1 cellular context compared by ENCODE assay signal in genomic region chr19:9945319-9945966, GRCh38.
TF ChIP-seq lines count a peak whose summit lies in the region.

No MANE protein-coding gene starts in this region.

TF ChIP-seq in K562, 482 proteins besides CTCF, POLR2A, EP300 and RAD21 (continued from another document):
- TF ChIP-seq SMARCE1 (IDR thresholded peaks at IDR 0.05) (0 out of 2 replicates have a peak, but pooled peaks have one; percentile 40), TAL1 (IDR thresholded peaks at IDR 0.05) (no peak), ILF3 (IDR thresholded peaks at IDR 0.05; ENCODE audit: borderline replicate concordance) (no peak), ZNF696 (CRISPR knock-in tag; conservative IDR thresholded peaks at IDR 0.05) (no peak), CBX2 (IDR thresholded peaks at IDR 0.05; ENCODE audit: insufficient read depth, low read length, poor library complexity, severe bottlenecking) (no peak), ZEB2 (IDR thresholded peaks at IDR 0.05) (no peak), MXD1 (CRISPR knock-in tag; IDR thresholded peaks at IDR 0.05; ENCODE audit: borderline replicate concordance, poor library complexity, severe bottlenecking) (no peak), CHD2 (IDR thresholded peaks at IDR 0.05; ENCODE audit: low read depth, low read length) (no peak), MAZ (CRISPR knock-in tag; conservative IDR thresholded peaks at IDR 0.05 in 1 of 2, IDR thresholded peaks at IDR 0.05 in 1 of 2) (peak in 1 of 2 experiments; percentile 35; a peak in 1 of 4 replicates), ZBTB43 (CRISPR knock-in tag; IDR thresholded peaks at IDR 0.05) (no peak), MCM3 (IDR thresholded peaks at IDR 0.05) (no peak), ZNF639 (CRISPR knock-in tag; conservative IDR thresholded peaks at IDR 0.05 in 1 of 2, IDR thresholded peaks at IDR 0.05 in 1 of 2) (no peak), SRF (CRISPR knock-in tag; IDR thresholded peaks at IDR 0.05) (no peak), CREB3 (tag; conservative IDR thresholded peaks at IDR 0.05; ENCODE audit: low read depth) (no peak), ZNF263 (CRISPR knock-in tag; IDR thresholded peaks at IDR 0.05; ENCODE audit: borderline replicate concordance) (peak; percentile 99), DLX4 (CRISPR knock-in tag; IDR thresholded peaks at IDR 0.05) (no peak), FOXP4 (CRISPR knock-in tag; IDR thresholded peaks at IDR 0.05; ENCODE audit: borderline replicate concordance) (no peak), VEZF1 (CRISPR knock-in tag; IDR thresholded peaks at IDR 0.05) (peak; percentile 75), NFE2 (IDR thresholded peaks at IDR 0.05; ENCODE audit: low read depth) (peak; percentile 77), SMARCA4 (IDR thresholded peaks at IDR 0.05) (peak; percentile 52; the same call in 1 of the 2 replicates), POLR2AphosphoS2 (IDR thresholded peaks at IDR 0.05; ENCODE audit: low read length) (no peak), SIX5 (IDR thresholded peaks at IDR 0.05; ENCODE audit: borderline replicate concordance in 1 of 2, insufficient read depth in 1 of 2, low read depth in 1 of 2, low read length in 2 of 2) (no peak), PCBP2 (IDR thresholded peaks at IDR 0.05; ENCODE audit: low read depth, low read length, poor library complexity, severe bottlenecking) (no peak), HDGF (IDR thresholded peaks at IDR 0.05) (0 out of 2 replicates have a peak, but pooled peaks have one; percentile 18), E2F6 (IDR thresholded peaks at IDR 0.05; ENCODE audit: borderline replicate concordance in 1 of 2, extremely low read depth in 1 of 2, insufficient read depth in 1 of 2, insufficient read length in 1 of 2, low read depth in 1 of 2, low read length in 1 of 2, poor library complexity in 1 of 2, severe bottlenecking in 1 of 2) (peak; percentile 84 to 91), DPF2 (IDR thresholded peaks at IDR 0.05) (peak; percentile 60), L3MBTL2 (IDR thresholded peaks at IDR 0.05) (peak; percentile 85), JUNB (CRISPR knock-in tag; conservative IDR thresholded peaks at IDR 0.05) (no peak), TOE1 (IDR thresholded peaks at IDR 0.05; ENCODE audit: borderline replicate concordance) (0 out of 2 replicates have a peak, but pooled peaks have one; percentile 10), TOE1 (CRISPR knock-in tag; IDR thresholded peaks at IDR 0.05; ENCODE audit: borderline replicate concordance, low read depth) (no peak), ZNF589 (CRISPR knock-in tag; IDR thresholded peaks at IDR 0.05; ENCODE audit: low read depth) (no peak), RBM15 (IDR thresholded peaks at IDR 0.05; ENCODE audit: insufficient read depth, low read length) (no peak), THRAP3 (IDR thresholded peaks at IDR 0.05; ENCODE audit: borderline replicate concordance) (no peak), CAMTA2 (CRISPR knock-in tag; conservative IDR thresholded peaks at IDR 0.05) (no peak), THRB (CRISPR knock-in tag; conservative IDR thresholded peaks at IDR 0.05) (no peak), ZNF644 (tag; IDR thresholded peaks at IDR 0.05; ENCODE audit: low read depth) (no peak), RBM34 (IDR thresholded peaks at IDR 0.05; ENCODE audit: borderline replicate concordance, insufficient read depth, low read length) (no peak), ZNF449 (CRISPR knock-in tag; IDR thresholded peaks at IDR 0.05) (no peak), ZNF655 (CRISPR knock-in tag; IDR thresholded peaks at IDR 0.05) (no peak), PATZ1 (CRISPR knock-in tag; IDR thresholded peaks at IDR 0.05; ENCODE audit: borderline replicate concordance) (no peak), ATF4 (CRISPR knock-in tag; IDR thresholded peaks at IDR 0.05) (no peak), BCOR (IDR thresholded peaks at IDR 0.05) (no peak), ZNF274 (IDR thresholded peaks at IDR 0.05; ENCODE audit: borderline replicate concordance, low read depth, low read length) (no peak), MTA1 (IDR thresholded peaks at IDR 0.05; ENCODE audit: borderline replicate concordance) (no peak)
